7 cellular contexts compared by ENCODE assay signal in genomic region chr9:62897411-62898225, GRCh38.
DNase-seq lines count a peak whose midpoint lies in the region; ATAC-seq and TF ChIP-seq lines count a peak whose summit lies in the region.
"Not testable (repeated sequence)": the region's sequence is repeated elsewhere in the genome, so short reads cannot be mapped to it uniquely, and the experiment has no call there.

No MANE protein-coding gene starts in this region.

- H3K4me3 Mint-ChIP-seq in activated T-cell treated with anti-CD3 and anti-CD28 coated beads, Interleukin-2, amount 50 U/mL, for 4 hours: peak overlapping the region; percentile 59
- H3K4me3 Mint-ChIP-seq in chondrocyte (ENCODE audit: unreplicated experiment) (peak overlapping the region; percentile 31), neural crest cell (peak overlapping the region; percentile 38)

- H3K36me3 ChIP-seq in H7 (replicated peaks; ENCODE audit: control insufficient read depth, insufficient read depth, low read length); SU-DHL-6 (ENCODE audit: low read length): not testable (repeated sequence)

- H3K4me2 ChIP-seq in SU-DHL-6 (ENCODE audit: low read depth, low read length, poor library complexity, severe bottlenecking): peak overlapping the region; percentile 34

- H3K27ac ChIP-seq in SU-DHL-6 (ENCODE audit: low read depth, low read length): not testable (repeated sequence)

- H3K9me2 ChIP-seq in SU-DHL-6 (replicated peaks; ENCODE audit: insufficient read depth, low read length): not testable (repeated sequence)

- not testable (repeated sequence) for H3K27ac Mint-ChIP-seq in chondrocyte (ENCODE audit: unreplicated experiment); neural crest cell (ENCODE audit: unreplicated experiment)

- DNase-seq in H7; chondrocyte (ENCODE audit: low spot score); neural crest cell (ENCODE audit: low read depth, low spot score): not testable (repeated sequence)
- DNase-seq in activated T-cell treated with anti-CD3 and anti-CD28 coated beads, Interleukin-2, amount 50 U/mL, for 4 hours: peak; percentile 63
- DNase-seq in left ventricle myocardium superior: peak; percentile 62
- DNase-seq in stimulated activated CD4-positive, alpha-beta T cell treated with anti-CD3 and anti-CD28 coated beads, TNF-alpha, amount 100 ng/mL, for 1 hour (ENCODE audit: low read depth in 3 of 3, low spot score in 1 of 3): peak in 2 of 3 donors; percentile 38 to 44

- not testable (repeated sequence) for ATAC-seq in activated T-cell treated with anti-CD3 and anti-CD28 coated beads, Interleukin-2, amount 50 U/mL, for 4 hours; left ventricle myocardium superior

- not testable (repeated sequence) for H4K20me1 ChIP-seq in SU-DHL-6 (ENCODE audit: low read depth, low read length)

- H3K27me3 Mint-ChIP-seq in activated T-cell treated with anti-CD3 and anti-CD28 coated beads, Interleukin-2, amount 50 U/mL, for 4 hours (ENCODE audit: low read depth); chondrocyte (ENCODE audit: low read depth); neural crest cell (ENCODE audit: low read depth): not testable (repeated sequence)

- H3K9ac ChIP-seq in SU-DHL-6 (ENCODE audit: low read length): peak overlapping the region; percentile 39; the same call in 1 of the 2 replicates

- H3K4me1 Mint-ChIP-seq in activated T-cell treated with anti-CD3 and anti-CD28 coated beads, Interleukin-2, amount 50 U/mL, for 4 hours (ENCODE audit: low read depth); chondrocyte (ENCODE audit: low read depth); neural crest cell: not testable (repeated sequence)

- H3K4me3 ChIP-seq in H7 (ENCODE audit: insufficient read depth, low read depth, low read length): peak overlapping the region; percentile 42
- H3K4me3 ChIP-seq in SU-DHL-6 (ENCODE audit: insufficient read depth, low read length, poor library complexity, severe bottlenecking): not testable (repeated sequence)

- H3K79me2 ChIP-seq in SU-DHL-6 (ENCODE audit: insufficient read depth, low read length): not testable (repeated sequence)

- H2AFZ ChIP-seq in SU-DHL-6 (ENCODE audit: low read depth, low read length, severe bottlenecking): not testable (repeated sequence)

- intact Hi-C loops in left ventricle myocardium superior (cut with micrococcal nuclease): not testable (repeated sequence)

- H3F3A ChIP-seq in SU-DHL-6 (ENCODE audit: insufficient read depth): not testable (repeated sequence)

- H3K9me3 ChIP-seq in SU-DHL-6 (ENCODE audit: insufficient read depth, low read length): not testable (repeated sequence)

- not testable (repeated sequence) for H3K9me3 Mint-ChIP-seq in activated T-cell treated with anti-CD3 and anti-CD28 coated beads, Interleukin-2, amount 50 U/mL, for 4 hours; chondrocyte (ENCODE audit: low read depth); neural crest cell

- H3K27me3 ChIP-seq in H7 (ENCODE audit: control insufficient read depth, insufficient read depth, low read length); SU-DHL-6 (ENCODE audit: low read length): not testable (repeated sequence)

- H3K36me3 Mint-ChIP-seq in activated T-cell treated with anti-CD3 and anti-CD28 coated beads, Interleukin-2, amount 50 U/mL, for 4 hours (ENCODE audit: insufficient read depth); chondrocyte (ENCODE audit: low read depth); neural crest cell (ENCODE audit: low read depth): not testable (repeated sequence)

- TF ChIP-seq CTCF in SU-DHL-6 (IDR thresholded peaks at IDR 0.05; ENCODE audit: insufficient read depth, low read length, poor library complexity, severe bottlenecking); chondrocyte (IDR thresholded peaks at IDR 0.05); neural crest cell (conservative IDR thresholded peaks at IDR 0.05): not testable (repeated sequence)
